In the genomic region with DNA sequence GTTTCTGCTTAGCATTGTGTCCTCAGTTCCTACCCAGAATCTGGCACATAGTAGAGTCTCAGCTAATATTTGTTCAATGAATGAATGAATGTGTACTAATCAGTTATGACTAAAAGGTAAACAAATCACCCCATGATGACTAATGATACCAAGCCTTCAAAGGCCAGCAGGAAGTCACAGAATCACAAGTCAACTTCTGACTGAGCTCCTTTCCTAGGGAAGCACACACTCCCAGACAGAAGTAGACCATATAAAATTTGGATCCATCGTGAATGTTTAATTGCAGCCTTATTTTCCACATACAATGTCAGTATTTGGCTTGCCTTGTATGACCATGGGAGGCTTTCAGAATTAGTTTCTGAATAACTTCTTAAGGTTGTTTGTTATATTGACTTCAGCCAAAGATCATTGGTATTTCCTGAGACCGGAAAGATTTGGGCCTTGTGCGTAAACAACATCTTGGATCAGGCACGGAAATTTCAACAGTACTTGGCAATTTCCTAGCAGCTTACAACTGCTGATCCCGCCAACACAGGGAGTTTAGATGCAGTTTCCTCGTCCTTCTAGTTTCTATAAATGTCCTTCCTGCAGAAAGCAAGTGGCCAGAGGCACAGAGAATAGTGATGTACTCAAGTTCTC, we compare ENCODE assay signal across 13 cellular contexts.
DNase-seq lines count a peak whose midpoint lies in the region; ATAC-seq, FAIRE-seq and TF ChIP-seq lines count a peak whose summit lies in the region.
"Had no signal": no experiment of that assay in that cellular context is flagged by ENCODE, and none has a peak within 500 bp of the region (broad histone marks: within the 10 kb centered on the region; RNA-seq: fewer than 3 reads in every experiment).

No MANE protein-coding gene starts in this region.

- H3K4ac ChIP-seq in IMR-90 (ENCODE audit: low read depth, low read length), result peak overlapping the region; percentile 12; the same call in 1 of the 2 replicates

- H3K9ac ChIP-seq in IMR-90 (ENCODE audit: low read depth, low read length), result no peak overlapping the region

- H4K91ac ChIP-seq in IMR-90 (ENCODE audit: insufficient read depth, low read depth, low read length), result no peak overlapping the region; the same call in 1 of the 2 replicates

- TF ChIP-seq CTCF in IMR-90 (conservative IDR thresholded peaks at IDR 0.05; ENCODE audit: low read depth, low read length) (no peak), choroid plexus epithelial cell (conservative IDR thresholded peaks at IDR 0.05; ENCODE audit: low read depth, low read length) (no peak), suprapubic skin (IDR thresholded peaks at IDR 0.05) (no peak), D721Med (IDR thresholded peaks at IDR 0.05; ENCODE audit: insufficient read depth, missing control alignments) (no peak)

- no peaks in the 10 kb centered on the region for H3K27me3 ChIP-seq in IMR-90 (ENCODE audit: control insufficient read depth, insufficient read depth, low read length)
- no peaks in the 10 kb centered on the region for H3K27me3 ChIP-seq in layer of hippocampus (ENCODE audit: control insufficient read depth, insufficient read depth, low read length)
- no peaks in the 10 kb centered on the region for H3K27me3 ChIP-seq in suprapubic skin

- no peak overlapping the region for H2AK5ac ChIP-seq in IMR-90 (ENCODE audit: low read depth, low read length)

- 8% methylated on average over 2 of the region's 6 CpGs; no CpG with 5 or more reads in 1 of the 2 experiments for WGBS in IMR-90 (ENCODE audit: extremely low coverage in 2 of 2, insufficient read length in 1 of 2), 2 experiments
- 63% methylated on average over 6 of the region's 6 CpGs for WGBS in suprapubic skin

- intact Hi-C loops in IMR-90 (cut with micrococcal nuclease), result no loop called here

- no peak overlapping the region for H2BK5ac ChIP-seq in IMR-90 (ENCODE audit: low read depth, low read length, poor library complexity, severe bottlenecking)

- H3K27ac ChIP-seq in IMR-90 (ENCODE audit: insufficient read depth, low read length), result no peak overlapping the region
- H3K27ac ChIP-seq in layer of hippocampus (ENCODE audit: low read depth, low read length), result peak overlapping the region; percentile 5
- H3K27ac ChIP-seq in suprapubic skin, result peak overlapping the region; percentile 16

- H3K4me2 ChIP-seq in IMR-90 (ENCODE audit: low read depth, low read length), result peak overlapping the region; percentile 28; the same call in 1 of the 2 replicates

- H3K36me3 ChIP-seq in IMR-90 (ENCODE audit: control insufficient read depth, insufficient read depth, low read length), result no peaks in the 10 kb centered on the region
- no peaks in the 10 kb centered on the region for H3K36me3 ChIP-seq in suprapubic skin

- no peaks in the 10 kb centered on the region for H4K20me1 ChIP-seq in IMR-90 (ENCODE audit: insufficient read depth, low read length)

- no TSS peak for BruUV-seq in IMR-90 (replicated peaks; lab: Mats Ljungman, UMichigan)

- H2AK9ac ChIP-seq in IMR-90 (replicated peaks; ENCODE audit: low read depth, low read length, poor library complexity), result no peak overlapping the region

- CTCF ChIA-PET in IMR-90 (lab: Yijun Ruan, JAX), result interaction anchor here (0.5 to 0.6 kb wide), 2 partner anchors 122 to 516 kb away, joined by 3 read pairs; no protein-coding TSS in a partner anchor

- TF ChIP-seq RAD21 in IMR-90 (IDR thresholded peaks at IDR 0.05; ENCODE audit: low read length), result no peak

- TF ChIP-seq EP300 in suprapubic skin (IDR thresholded peaks at IDR 0.05), result no peak

- no peak overlapping the region for H3K14ac ChIP-seq in IMR-90 (replicated peaks; ENCODE audit: low read depth, low read length)

- H3K4me3 ChIP-seq in IMR-90 (ENCODE audit: insufficient read depth, low read depth, low read length) (no peak overlapping the region), choroid plexus epithelial cell (ENCODE audit: low read depth, low read length) (no peak overlapping the region), suprapubic skin (no peak overlapping the region)

- dilution Hi-C loops in IMR-90 (cut with HindIII; ENCODE audit: low sequenced_read_pairs, unreplicated experiment), result no loop called here

- H3K18ac ChIP-seq in IMR-90 (ENCODE audit: low read depth, low read length), result no peak overlapping the region

- H3K9me3 ChIP-seq in IMR-90 (ENCODE audit: control insufficient read depth, insufficient read depth, low read length) (no peaks in the 10 kb centered on the region), suprapubic skin (no peaks in the 10 kb centered on the region)

- H3K23ac ChIP-seq in IMR-90 (ENCODE audit: low read depth, low read length), result no peak overlapping the region

- no peak overlapping the region for H3K56ac ChIP-seq in IMR-90 (ENCODE audit: extremely low read depth, insufficient read depth, low read length)

- in situ Hi-C loops in IMR-90 (cut with MboI; ENCODE audit: low sequenced_read_pairs), result no loop called here

- POLR2A ChIA-PET in IMR-90 (lab: Charles Lee; ENCODE audit: unreplicated experiment), result interaction anchor here (1.1 kb wide), 1 partner anchor 13 kb away, joined by 3 read pairs; no protein-coding TSS in a partner anchor

- TF ChIP-seq POLR2A in IMR-90 (IDR thresholded peaks at IDR 0.05; ENCODE audit: low read depth, low read length) (no peak), suprapubic skin (IDR thresholded peaks at IDR 0.05) (no peak)

- no peak overlapping the region for H2BK20ac ChIP-seq in IMR-90 (ENCODE audit: low read depth, low read length)

- H3K4me1 ChIP-seq in IMR-90 (ENCODE audit: control insufficient read depth, insufficient read depth, low read length) (0 out of 2 replicates have a peak, but pooled peaks cover 2% of the 10 kb centered on the region), suprapubic skin (no peaks in the 10 kb centered on the region)

- FAIRE-seq in D721Med (lab: Jason Lieb, UNC), result no peak

- ATAC-seq in IMR-90 (ENCODE audit: low read depth), result peak; percentile 74
- ATAC-seq in GM19035 (IDR thresholded peaks at IDR 0.05; ENCODE audit: unreplicated experiment), result no peak

- H4K5ac ChIP-seq in IMR-90 (ENCODE audit: low read depth, low read length), result no peak overlapping the region

- H4K8ac ChIP-seq in IMR-90 (ENCODE audit: low read depth in 2 of 2, low read length in 2 of 2), result no peak overlapping the region

- no peak overlapping the region for H2BK15ac ChIP-seq in IMR-90 (ENCODE audit: low read depth, low read length)

- H2BK120ac ChIP-seq in IMR-90 (ENCODE audit: low read depth, low read length), result no peak overlapping the region

- DNase-seq in IMR-90, result peak; percentile 26
- peak; percentile 77 for DNase-seq in choroid plexus epithelial cell (ENCODE audit: low read depth)
- DNase-seq in suprapubic skin (ENCODE audit: low spot score in 2 of 2), result no peak
- DNase-seq in SKM-1 (lab: John Stamatoyannopoulos, UW; ENCODE audit: unreplicated experiment), result no peak
- DNase-seq in D721Med (ENCODE audit: insufficient read length, low spot score), result no peak
- no peak for DNase-seq in NOMO-1 (lab: John Stamatoyannopoulos, UW; ENCODE audit: unreplicated experiment in 2 of 2)
- DNase-seq: activated CD4-positive, alpha-beta memory T cell treated with anti-CD3 and anti-CD28 coated beads for 36 hours; cerebellar nuclear complex; EL; Karpas-422; trophoblast cell had no signal

- no peaks in the 10 kb centered on the region for H3K79me1 ChIP-seq in IMR-90 (ENCODE audit: low read depth in 1 of 2, low read length in 2 of 2)

- H3K9me1 ChIP-seq in IMR-90 (ENCODE audit: insufficient read depth, low read length), result no peaks in the 10 kb centered on the region

- H2AFZ ChIP-seq in IMR-90 (replicated peaks; ENCODE audit: low read length, poor library complexity), result no peak overlapping the region

TF ChIP-seq in IMR-90, 13 proteins besides CTCF, POLR2A, EP300 and RAD21:
- TF ChIP-seq CEBPB (IDR thresholded peaks at IDR 0.05; ENCODE audit: low read depth, low read length) (no peak), NFE2L2 (IDR thresholded peaks at IDR 0.05; ENCODE audit: low read depth, low read length) (no peak), MAZ (IDR thresholded peaks at IDR 0.05; ENCODE audit: borderline replicate concordance, low read depth, low read length) (no peak), CHD1 (IDR thresholded peaks at IDR 0.05; ENCODE audit: low read depth, low read length) (no peak), RFX5 (IDR thresholded peaks at IDR 0.05; ENCODE audit: low read depth, low read length) (no peak), BHLHE40 (IDR thresholded peaks at IDR 0.05; ENCODE audit: low read depth, low read length) (no peak), SMC3 (IDR thresholded peaks at IDR 0.05; ENCODE audit: low read depth, low read length) (no peak)
- TF ChIP-seq, protein P1, sequence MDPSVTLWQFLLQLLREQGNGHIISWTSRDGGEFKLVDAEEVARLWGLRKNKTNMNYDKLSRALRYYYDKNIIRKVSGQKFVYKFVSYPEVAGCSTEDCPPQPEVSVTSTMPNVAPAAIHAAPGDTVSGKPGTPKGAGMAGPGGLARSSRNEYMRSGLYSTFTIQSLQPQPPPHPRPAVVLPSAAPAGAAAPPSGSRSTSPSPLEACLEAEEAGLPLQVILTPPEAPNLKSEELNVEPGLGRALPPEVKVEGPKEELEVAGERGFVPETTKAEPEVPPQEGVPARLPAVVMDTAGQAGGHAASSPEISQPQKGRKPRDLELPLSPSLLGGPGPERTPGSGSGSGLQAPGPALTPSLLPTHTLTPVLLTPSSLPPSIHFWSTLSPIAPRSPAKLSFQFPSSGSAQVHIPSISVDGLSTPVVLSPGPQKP (IDR thresholded peaks at IDR 0.05; ENCODE audit: borderline replicate concordance, low read depth, low read length), result no peak

Comparison
In these comparisons a context has a peak if more than half of its experiments do, and no peak if none do; other contexts are left out.
1. DNase-seq: peak in IMR-90 (single experiment) and choroid plexus epithelial cell (single experiment); none in suprapubic skin (0 of 2), SKM-1 (single experiment), D721Med (single experiment) and NOMO-1 (0 of 2).